In genomic region chr11:69437001-69437875, GRCh38 we compare ENCODE assay signal across 14 cellular contexts. TPM values are rescaled to one million over a fixed set of nuclear protein-coding genes. Genes with fewer than 3 reads are reported as not detected.
DNase-seq lines count a peak whose midpoint lies in the region; ATAC-seq and TF ChIP-seq lines count a peak whose summit lies in the region.
"Had no signal": no experiment of that assay in that cellular context is flagged by ENCODE, and none has a peak within 500 bp of the region (broad histone marks: within the 10 kb centered on the region; RNA-seq: fewer than 3 reads in every experiment).

No MANE protein-coding gene starts in this region.

- H3K36me3 Mint-ChIP-seq in Calu3 (ENCODE audit: insufficient read depth, unreplicated experiment) (peaks cover 5% of the 10 kb centered on the region), neural progenitor cell (no peaks in the 10 kb centered on the region)

- intact Hi-C loops in Calu3 (cut with micrococcal nuclease; ENCODE audit: unreplicated experiment) (no loop called here), left colon (cut with DNase I, micrococcal nuclease) (no loop called here), vagina (cut with DNase I) (no loop called here)

- ATAC-seq in foreskin keratinocyte (peak; percentile 65), left colon (no peak), HG03196 (IDR thresholded peaks at IDR 0.05; ENCODE audit: unreplicated experiment) (no peak)
- ATAC-seq: right cardiac atrium had no signal

- H4K20me1 ChIP-seq in neural progenitor cell (ENCODE audit: low read depth), result no peaks in the 10 kb centered on the region

- peak overlapping the region; percentile 23 for H3K4me2 ChIP-seq in neural progenitor cell

- H3K4me3 ChIP-seq in neural progenitor cell (no peak overlapping the region), vagina (no peak overlapping the region)
- H3K4me3 ChIP-seq: GM23248, left ventricle myocardium inferior had no signal

- no peak overlapping the region for H2AFZ ChIP-seq in neural progenitor cell (replicated peaks)
- H2AFZ ChIP-seq: GM23248 had no signal

- H3K9ac ChIP-seq in neural progenitor cell, result no peak overlapping the region
- H3K9ac ChIP-seq: GM23248 had no signal

- H3K9me3 Mint-ChIP-seq in Calu3 (ENCODE audit: low read depth, unreplicated experiment) (no peaks in the 10 kb centered on the region), neural progenitor cell (no peaks in the 10 kb centered on the region)

- no TSS peak for BruUV-seq in Calu3 (replicated peaks; lab: Mats Ljungman, UMichigan)

- TF ChIP-seq CTCF in Calu3 (IDR thresholded peaks at IDR 0.05; ENCODE audit: unreplicated experiment) (peak; percentile 26), foreskin keratinocyte (conservative IDR thresholded peaks at IDR 0.05) (no peak), neural progenitor cell (IDR thresholded peaks at IDR 0.05) (no peak), vagina (IDR thresholded peaks at IDR 0.05) (no peak)

- no peaks in the 10 kb centered on the region for H3K79me2 ChIP-seq in neural progenitor cell (ENCODE audit: low read depth)

- H3K36me3 ChIP-seq in neural progenitor cell (no peaks in the 10 kb centered on the region), vagina (no peaks in the 10 kb centered on the region)
- H3K36me3 ChIP-seq: brain microvascular endothelial cell, left ventricle myocardium inferior had no signal

- peak overlapping the region; percentile 40 for H3K27ac Mint-ChIP-seq in Calu3 (ENCODE audit: unreplicated experiment)
- no peak overlapping the region for H3K27ac Mint-ChIP-seq in neural progenitor cell

- H3K9me3 ChIP-seq in neural progenitor cell (ENCODE audit: low read depth) (no peaks in the 10 kb centered on the region), vagina (no peaks in the 10 kb centered on the region)
- H3K9me3 ChIP-seq: left ventricle myocardium inferior had no signal

- no peak overlapping the region for H3K4me3 Mint-ChIP-seq in Calu3 (ENCODE audit: low read depth, unreplicated experiment)
- H3K4me3 Mint-ChIP-seq in neural progenitor cell, result no peak overlapping the region

- H3K4me1 ChIP-seq in foreskin keratinocyte, result peaks cover 10% of the 10 kb centered on the region
- peaks cover 59% of the 10 kb centered on the region for H3K4me1 ChIP-seq in neural progenitor cell
- peaks cover 5% of the 10 kb centered on the region for H3K4me1 ChIP-seq in vagina

- TF ChIP-seq POLR2A in vagina (IDR thresholded peaks at IDR 0.05), result no peak

- H3K27me3 Mint-ChIP-seq in Calu3 (ENCODE audit: unreplicated experiment), result no peaks in the 10 kb centered on the region
- H3K27me3 Mint-ChIP-seq in neural progenitor cell (ENCODE audit: insufficient read depth, low read depth), result peaks cover 19% of the 10 kb centered on the region

- no peaks in the 10 kb centered on the region for H3K27me3 ChIP-seq in foreskin keratinocyte
- no peaks in the 10 kb centered on the region for H3K27me3 ChIP-seq in neural progenitor cell
- no peaks in the 10 kb centered on the region for H3K27me3 ChIP-seq in vagina
- H3K27me3 ChIP-seq: brain microvascular endothelial cell had no signal

- DNase-seq in Calu3 (peak; percentile 94), NCI-H226 (peak; percentile 68), foreskin keratinocyte (peak; percentile 40 to 82), neural progenitor cell (ENCODE audit: low spot score) (peak; percentile 60), left colon (no peak), NCI-H2029 treated with DMSO at 0.1 percent for 48 hours (lab: John Stamatoyannopoulos, UW) (no peak), vagina (ENCODE audit: extremely low spot score in 2 of 2) (no peak)
- DNase-seq: activated T-cell treated with anti-CD3 and anti-CD28 coated beads for 4 hours, brain microvascular endothelial cell, GM23248, left ventricle myocardium inferior, NCI-H1436, right cardiac atrium had no signal

- CTCF ChIA-PET in Calu3 (lab: Charles Lee), result interaction anchor here (0.6 kb wide), 2 partner anchors 60 to 268 kb away, joined by 3 read pairs; no protein-coding TSS in a partner anchor

- H3K4me1 Mint-ChIP-seq in Calu3 (ENCODE audit: low read depth, unreplicated experiment), result peaks cover 28% of the 10 kb centered on the region
- peaks cover 58% of the 10 kb centered on the region for H3K4me1 Mint-ChIP-seq in neural progenitor cell

- H3K27ac ChIP-seq in foreskin keratinocyte (no peak overlapping the region), neural progenitor cell (no peak overlapping the region), vagina (no peak overlapping the region)
- H3K27ac ChIP-seq: brain microvascular endothelial cell, GM23248, left ventricle myocardium inferior had no signal

- peaks cover 27% of the 10 kb centered on the region for H3F3A ChIP-seq in neural progenitor cell (ENCODE audit: low read depth)

RNA-seq across cellular contexts. Expression of gene LINC01488, which starts 44.2 kb away (rescaled TPM):
- total RNA-seq in Calu3 (2022) (not detected in 2 replicates), foreskin keratinocyte (not detected in 2 replicates), neural progenitor cell (ENCODE audit: low replicate concordance) (0.09 TPM in 1 of 2 replicates, not detected in the other), left colon (not detected), vagina (not detected)
- not detected in 2 replicates for polyA plus RNA-seq in foreskin keratinocyte
- total RNA-seq: GM23248 had no signal
- polyA plus RNA-seq: GM23248 had no signal

Comparison
In these comparisons a context has a peak if more than half of its experiments do, and no peak if none do; other contexts are left out.
1. DNase-seq: peak in Calu3 (single experiment), NCI-H226 (single experiment), foreskin keratinocyte (2 of 2) and neural progenitor cell (single experiment); none in left colon (0 of 2), NCI-H2029 treated with DMSO at 0.1 percent for 48 hours (single experiment) and vagina (0 of 2).